In genomic region chr2:190887089-190887488, GRCh38 we compare ENCODE assay signal across 1 cellular context.
A peak's percentile ranks its signal among the peaks of the same experiment; 100 is the strongest.
TF ChIP-seq lines count a peak whose summit lies in the region.

No MANE protein-coding gene starts in this region.

TF ChIP-seq in HepG2, 621 proteins besides CTCF, POLR2A, EP300 and RAD21 (continued from another document):
- no peak for TF ChIP-seq ZFX (CRISPR knock-in tag; IDR thresholded peaks at IDR 0.05; ENCODE audit: low read depth)
- TF ChIP-seq ZNF792 (CRISPR knock-in tag; IDR thresholded peaks at IDR 0.05) = no peak
- TF ChIP-seq ZNF672 (CRISPR knock-in tag; IDR thresholded peaks at IDR 0.05) = no peak
- TF ChIP-seq CREBL2 (CRISPR knock-in tag; IDR thresholded peaks at IDR 0.05; ENCODE audit: borderline replicate concordance) = no peak
- peak; percentile 57; the same call in 1 of the 2 replicates for TF ChIP-seq FOSL2 (CRISPR knock-in tag; IDR thresholded peaks at IDR 0.05)
- TF ChIP-seq GATAD1 (CRISPR knock-in tag; IDR thresholded peaks at IDR 0.05) = no peak
- no peak for TF ChIP-seq ZNF616 (CRISPR knock-in tag; IDR thresholded peaks at IDR 0.05; ENCODE audit: low read depth)
- TF ChIP-seq IRF2 (CRISPR knock-in tag; IDR thresholded peaks at IDR 0.05) = no peak
- no peak for TF ChIP-seq GPN1 (CRISPR knock-in tag; IDR thresholded peaks at IDR 0.05; ENCODE audit: borderline replicate concordance)
- no peak for TF ChIP-seq PAXIP1 (CRISPR knock-in tag; conservative IDR thresholded peaks at IDR 0.05)
- no peak for TF ChIP-seq ZNF318 (CRISPR knock-in tag; IDR thresholded peaks at IDR 0.05)
- TF ChIP-seq ZNF225 (CRISPR knock-in tag; IDR thresholded peaks at IDR 0.05) = no peak
- 0 out of 2 replicates have a peak, but pooled peaks have one; percentile 15 for TF ChIP-seq FOSL1 (CRISPR knock-in tag; IDR thresholded peaks at IDR 0.05; ENCODE audit: borderline replicate concordance)
- no peak for TF ChIP-seq SOX13 (IDR thresholded peaks at IDR 0.05)
- no peak for TF ChIP-seq SOX13 (CRISPR knock-in tag; conservative IDR thresholded peaks at IDR 0.05 in 1 of 2, IDR thresholded peaks at IDR 0.05 in 1 of 2)
- TF ChIP-seq DNMT1 (CRISPR knock-in tag; IDR thresholded peaks at IDR 0.05) = no peak
- TF ChIP-seq KDM2A (CRISPR knock-in tag; IDR thresholded peaks at IDR 0.05; ENCODE audit: borderline replicate concordance, low read depth) = no peak
- 0 out of 2 replicates have a peak, but pooled peaks have one; percentile 62 for TF ChIP-seq TEF (CRISPR knock-in tag; IDR thresholded peaks at IDR 0.05)
- TF ChIP-seq TFE3 (CRISPR knock-in tag; IDR thresholded peaks at IDR 0.05) = no peak
- TF ChIP-seq HOXA7 (CRISPR knock-in tag; IDR thresholded peaks at IDR 0.05) = no peak
- no peak for TF ChIP-seq ZNF468 (CRISPR knock-in tag; IDR thresholded peaks at IDR 0.05)
- no peak for TF ChIP-seq MTA3 (CRISPR knock-in tag; IDR thresholded peaks at IDR 0.05)
- no peak for TF ChIP-seq ZSCAN25 (CRISPR knock-in tag; IDR thresholded peaks at IDR 0.05)
- TF ChIP-seq DBP (CRISPR knock-in tag; IDR thresholded peaks at IDR 0.05; ENCODE audit: not compliant biosample characterization) = no peak
- TF ChIP-seq ZBTB46 (CRISPR knock-in tag; IDR thresholded peaks at IDR 0.05; ENCODE audit: borderline replicate concordance) = no peak
